ENCODE assay signal across 9 cellular contexts in genomic region chr1:68384321-68384813, GRCh38.
A peak's percentile ranks its signal among the peaks of the same experiment; 100 is the strongest.
DNase-seq lines count a peak whose midpoint lies in the region; ATAC-seq and TF ChIP-seq lines count a peak whose summit lies in the region.
"Had no signal": no experiment of that assay in that cellular context is flagged by ENCODE, and none has a peak within 500 bp of the region (broad histone marks: within the 10 kb centered on the region; RNA-seq: fewer than 3 reads in every experiment).

No MANE protein-coding gene starts in this region.

- in situ Hi-C loops in astrocyte of the spinal cord (cut with HindIII; ENCODE audit: low sequenced_read_pairs), result no loop called here

- peak overlapping the region; percentile 7; the same call in 1 of the 2 replicates for H3K4me3 ChIP-seq in ACC112 (ENCODE audit: low read depth, low read length)
- no peak overlapping the region for H3K4me3 ChIP-seq in astrocyte of the spinal cord (ENCODE audit: low read depth, low read length)
- no peak overlapping the region for H3K4me3 ChIP-seq in left lung

- H3K9me3 ChIP-seq in left lung, result no peaks in the 10 kb centered on the region

- H3K27ac ChIP-seq in ACC112 (ENCODE audit: low read depth, low read length) (peak overlapping the region; percentile 94), left lung (peak overlapping the region; percentile 18 to 46)

- intact Hi-C loops in left lung (cut with DNase I), result no loop called here

- TF ChIP-seq CTCF in astrocyte of the spinal cord (IDR thresholded peaks at IDR 0.05; ENCODE audit: low read depth, low read length) (peak; percentile 36), left lung (IDR thresholded peaks at IDR 0.05) (peak in 1 of 2 donors; percentile 13)

- H3K36me3 ChIP-seq in ACC112 (ENCODE audit: insufficient read depth, low read length) (peaks cover 3% of the 10 kb centered on the region; the same call in 1 of the 2 replicates), left lung (no peaks in the 10 kb centered on the region)

- no peaks in the 10 kb centered on the region for H3K79me2 ChIP-seq in ACC112 (ENCODE audit: control insufficient read depth, insufficient read depth, low read length, unreplicated experiment)

- peak overlapping the region; percentile 4 for H2AFZ ChIP-seq in ACC112 (ENCODE audit: low read length, unreplicated experiment)

- DNase-seq in HS-27A (ENCODE audit: low read depth) (peak; percentile 97), astrocyte of the spinal cord (ENCODE audit: low read depth, low spot score) (peak; percentile 100), left lung (no peak), D341Med (ENCODE audit: low spot score) (no peak), OCI-M2 (lab: John Stamatoyannopoulos, UW; ENCODE audit: unreplicated experiment) (no peak), NCI-H146 (lab: John Stamatoyannopoulos, UW) (no peak)
- DNase-seq: NCI-H187 had no signal

- peak; percentile 98 for ATAC-seq in left lung
- no peak for ATAC-seq in GM21723 (IDR thresholded peaks at IDR 0.05; ENCODE audit: unreplicated experiment)

- H3K27me3 ChIP-seq in ACC112 (ENCODE audit: insufficient read depth, low read length) (no peaks in the 10 kb centered on the region), left lung (no peaks in the 10 kb centered on the region)

- peaks cover 29% of the 10 kb centered on the region for H3K4me1 ChIP-seq in ACC112 (ENCODE audit: control insufficient read depth, insufficient read depth, low read length, unreplicated experiment)
- H3K4me1 ChIP-seq in left lung, result peaks cover 6 to 12% of the 10 kb centered on the region in 2 donors

Comparison
In these comparisons a context has a peak if more than half of its experiments do, and no peak if none do; other contexts are left out.
1. DNase-seq: peak in HS-27A (single experiment) and astrocyte of the spinal cord (single experiment); none in left lung (0 of 2), D341Med (single experiment), OCI-M2 (single experiment) and NCI-H146 (single experiment).